18 cellular contexts compared by ENCODE assay signal in the genomic region with DNA sequence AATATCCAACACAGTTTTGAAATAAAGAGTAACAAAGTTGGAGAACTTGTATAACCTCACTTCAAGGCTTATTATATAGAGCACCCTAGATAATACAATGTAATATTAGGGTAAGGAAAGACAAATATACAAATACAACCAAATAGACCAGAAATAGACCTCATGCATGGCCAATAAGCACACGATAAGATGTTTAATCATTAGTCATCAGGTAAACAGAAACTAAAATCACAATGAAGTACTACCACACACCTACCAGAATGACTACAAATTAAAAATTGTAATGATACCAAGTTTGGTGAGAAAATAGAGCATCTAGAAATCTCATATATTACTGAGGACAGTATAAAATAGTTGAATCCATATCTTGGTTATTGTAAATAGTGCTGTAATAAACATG. TPM values are rescaled to one million over a fixed set of nuclear protein-coding genes. Genes with fewer than 3 reads are reported as not detected.
DNase-seq lines count a peak whose midpoint lies in the region; ATAC-seq, FAIRE-seq and TF ChIP-seq lines count a peak whose summit lies in the region.
"Had no signal": no experiment of that assay in that cellular context is flagged by ENCODE, and none has a peak within 500 bp of the region (broad histone marks: within the 10 kb centered on the region; RNA-seq: fewer than 3 reads in every experiment).

No MANE protein-coding gene starts in this region.

- RAD21 ChIA-PET in HCT116 (lab: Charles Lee; ENCODE audit: low non-redundant PET in 1 of 2, low total read pairs in 2 of 2, uncharacterized antibody in 2 of 2, unreplicated experiment in 2 of 2) = no interaction called here

- H3K9ac ChIP-seq in HCT116 (ENCODE audit: low read length) = no peak overlapping the region

- H3K9me3 ChIP-seq in HCT116 (ENCODE audit: control insufficient read depth in 1 of 2, insufficient read depth in 1 of 2, low read depth in 1 of 2, low read length in 2 of 2) = no peaks in the 10 kb centered on the region
- H3K9me3 ChIP-seq in pancreas = no peaks in the 10 kb centered on the region
- H3K9me3 ChIP-seq: A549 had no signal

- no peaks in the 10 kb centered on the region for H3K36me3 Mint-ChIP-seq in osteocyte (ENCODE audit: unreplicated experiment)
- H3K36me3 Mint-ChIP-seq: CD4-positive, alpha-beta memory T cell had no signal

- H3K4me3 Mint-ChIP-seq in osteocyte (ENCODE audit: unreplicated experiment) = no peak overlapping the region
- H3K4me3 Mint-ChIP-seq: H9 had no signal

- H3K27ac Mint-ChIP-seq in osteocyte (ENCODE audit: unreplicated experiment) = no peak overlapping the region
- H3K27ac Mint-ChIP-seq: CD4-positive, alpha-beta memory T cell; H9 had no signal

- peaks cover 74% of the 10 kb centered on the region for H3K27me3 Mint-ChIP-seq in osteocyte (ENCODE audit: unreplicated experiment)

- TF ChIP-seq CTCF in HCT116 (IDR thresholded peaks at IDR 0.05 in 2 of 3, conservative IDR thresholded peaks at IDR 0.05 in 1 of 3; ENCODE audit: borderline replicate concordance in 1 of 3, insufficient read depth in 1 of 3, low read depth in 2 of 3, low read length in 2 of 3) = no peak
- TF ChIP-seq CTCF in epithelial cell of esophagus (IDR thresholded peaks at IDR 0.05; ENCODE audit: insufficient read depth, low read depth, low read length, missing control alignments) = no peak
- TF ChIP-seq CTCF in pancreas (IDR thresholded peaks at IDR 0.05) = no peak
- TF ChIP-seq CTCF in osteocyte (IDR thresholded peaks at IDR 0.05) = no peak

- H2AFZ ChIP-seq in HCT116 (ENCODE audit: low read depth, low read length, poor library complexity, severe bottlenecking) = peak overlapping the region; percentile 25

- 14 to 21% methylated on average over 1 of the region's 1 CpG for WGBS in pancreas, 2 donors

- TF ChIP-seq POLR2A in HCT116 (IDR thresholded peaks at IDR 0.05; ENCODE audit: borderline replicate concordance, extremely low read depth, insufficient read depth, insufficient read length) = no peak

- H3K36me3 ChIP-seq in HCT116 (ENCODE audit: control insufficient read depth in 1 of 2, insufficient read depth in 2 of 2, low read length in 2 of 2) (no peaks in the 10 kb centered on the region), pancreas (no peaks in the 10 kb centered on the region)

- H4K20me1 ChIP-seq in HCT116 (ENCODE audit: insufficient read depth) = no peaks in the 10 kb centered on the region

- DNase-seq in DMS53 (lab: John Stamatoyannopoulos, UW) (peak; percentile 54), DMS53 treated with DMSO at 0.1 percent for 48 hours (lab: John Stamatoyannopoulos, UW; ENCODE audit: unreplicated experiment) (no peak), HCT116 (ENCODE audit: low read depth, low spot score) (no peak), epithelial cell of esophagus (ENCODE audit: low read depth) (peak; percentile 24), pancreas (no peak), NCI-H524 (lab: John Stamatoyannopoulos, UW) (no peak), osteocyte (ENCODE audit: extremely low spot score, unreplicated experiment) (no peak)
- DNase-seq: AML-193; CD4-positive, alpha-beta memory T cell; DMS153; DND-41; EL; H9 had no signal

- H3K9me3 Mint-ChIP-seq in osteocyte (ENCODE audit: unreplicated experiment) = peaks cover 7% of the 10 kb centered on the region
- H3K9me3 Mint-ChIP-seq: CD4-positive, alpha-beta memory T cell; H9 had no signal

- H3K4me1 ChIP-seq in HCT116 (ENCODE audit: control insufficient read depth in 1 of 2, insufficient read depth in 2 of 2, low read length in 2 of 2) = no peaks in the 10 kb centered on the region
- H3K4me1 ChIP-seq in pancreas = peaks cover 0 to 9% (median 4%) of the 10 kb centered on the region in 3 donors
- H3K4me1 ChIP-seq: A549 had no signal

- H3K27me3 ChIP-seq in HCT116 (ENCODE audit: insufficient read depth, low read length) (peaks cover 7% of the 10 kb centered on the region; the same call in 1 of the 2 replicates), pancreas (no peaks in the 10 kb centered on the region)

- H3K27ac ChIP-seq in HCT116 (ENCODE audit: low read depth, low read length) (no peak overlapping the region), pancreas (peak overlapping the region in 1 of 4 donors; percentile 5)
- H3K27ac ChIP-seq: 22Rv1, A549, C4-2B had no signal

- CTCF ChIA-PET in HCT116 (lab: Charles Lee) = no interaction called here

- no peaks in the 10 kb centered on the region for H3K9me2 ChIP-seq in HCT116 (ENCODE audit: insufficient read depth)

- H3K4me3 ChIP-seq in HCT116 (replicated peaks in 1 of 2; ENCODE audit: low read depth in 1 of 2, low read length in 2 of 2) (no peak overlapping the region), epithelial cell of esophagus (ENCODE audit: low read length) (no peak overlapping the region), pancreas (no peak overlapping the region)
- H3K4me3 ChIP-seq: A549 had no signal

- H3K79me2 ChIP-seq in HCT116 (ENCODE audit: insufficient read depth, low read length) = no peaks in the 10 kb centered on the region

- POLR2A ChIA-PET in HCT116 (lab: Charles Lee) = no interaction called here

- ATAC-seq in HCT116 (no peak), pancreas (peak; percentile 60 to 77 (median 65))
- ATAC-seq: A549 had no signal

- H3K4me1 Mint-ChIP-seq in osteocyte (ENCODE audit: unreplicated experiment) = no peaks in the 10 kb centered on the region
- H3K4me1 Mint-ChIP-seq: CD4-positive, alpha-beta memory T cell had no signal

- TF ChIP-seq RAD21 in HCT116 (IDR thresholded peaks at IDR 0.05; ENCODE audit: low read depth) = no peak

- no peak for FAIRE-seq in pancreas (lab: Jason Lieb, UNC)
- FAIRE-seq: A549, GM12891, H1 had no signal

- H3K4me2 ChIP-seq in HCT116 (ENCODE audit: low read length) = no peak overlapping the region
- H3K4me2 ChIP-seq: A549 had no signal

- intact Hi-C loops in HCT116 (cut with micrococcal nuclease) = no loop called here
- intact Hi-C loops in pancreas (cut with DNase I) = no loop called here

- no TSS peak for BruUV-seq in HCT116 (replicated peaks; lab: Mats Ljungman, UMichigan)

TF ChIP-seq in HCT116, 20 proteins besides CTCF, POLR2A, EP300 and RAD21 (continues in another document):
- TF ChIP-seq SRF (IDR thresholded peaks at IDR 0.05; ENCODE audit: low read depth) = no peak
- TF ChIP-seq CBX3 (IDR thresholded peaks at IDR 0.05; ENCODE audit: low read depth) = no peak
- no peak for TF ChIP-seq TCF7L2 (IDR thresholded peaks at IDR 0.05; ENCODE audit: borderline replicate concordance, extremely low read depth, insufficient read depth, insufficient read length)
- no peak for TF ChIP-seq SP1 (IDR thresholded peaks at IDR 0.05; ENCODE audit: low read depth)
- no peak for TF ChIP-seq POLR2AphosphoS5 (IDR thresholded peaks at IDR 0.05; ENCODE audit: low read depth, low read length)
- TF ChIP-seq, protein P1, sequence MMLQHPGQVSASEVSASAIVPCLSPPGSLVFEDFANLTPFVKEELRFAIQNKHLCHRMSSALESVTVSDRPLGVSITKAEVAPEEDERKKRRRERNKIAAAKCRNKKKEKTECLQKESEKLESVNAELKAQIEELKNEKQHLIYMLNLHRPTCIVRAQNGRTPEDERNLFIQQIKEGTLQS (IDR thresholded peaks at IDR 0.05) = no peak
- no peak for TF ChIP-seq CEBPB (IDR thresholded peaks at IDR 0.05; ENCODE audit: low read depth)
- no peak for TF ChIP-seq EGR1 (IDR thresholded peaks at IDR 0.05; ENCODE audit: low read depth)
- TF ChIP-seq, protein P2, sequence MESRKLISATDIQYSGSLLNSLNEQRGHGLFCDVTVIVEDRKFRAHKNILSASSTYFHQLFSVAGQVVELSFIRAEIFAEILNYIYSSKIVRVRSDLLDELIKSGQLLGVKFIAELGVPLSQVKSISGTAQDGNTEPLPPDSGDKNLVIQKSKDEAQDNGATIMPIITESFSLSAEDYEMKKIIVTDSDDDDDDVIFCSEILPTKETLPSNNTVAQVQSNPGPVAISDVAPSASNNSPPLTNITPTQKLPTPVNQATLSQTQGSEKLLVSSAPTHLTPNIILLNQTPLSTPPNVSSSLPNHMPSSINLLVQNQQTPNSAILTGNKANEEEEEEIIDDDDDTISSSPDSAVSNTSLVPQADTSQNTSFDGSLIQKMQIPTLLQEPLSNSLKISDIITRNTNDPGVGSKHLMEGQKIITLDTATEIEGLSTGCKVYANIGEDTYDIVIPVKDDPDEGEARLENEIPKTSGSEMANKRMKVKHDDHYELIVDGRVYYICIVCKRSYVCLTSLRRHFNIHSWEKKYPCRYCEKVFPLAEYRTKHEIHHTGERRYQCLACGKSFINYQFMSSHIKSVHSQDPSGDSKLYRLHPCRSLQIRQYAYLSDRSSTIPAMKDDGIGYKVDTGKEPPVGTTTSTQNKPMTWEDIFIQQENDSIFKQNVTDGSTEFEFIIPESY (IDR thresholded peaks at IDR 0.05; ENCODE audit: extremely low read depth, insufficient replicate concordance, low read length) = no peak
- no peak for TF ChIP-seq EZH2 (IDR thresholded peaks at IDR 0.05)
- TF ChIP-seq ELF1 (IDR thresholded peaks at IDR 0.05; ENCODE audit: borderline replicate concordance, low read depth) = no peak
- no peak for TF ChIP-seq ZFX (IDR thresholded peaks at IDR 0.05)
- TF ChIP-seq FOSL1 (IDR thresholded peaks at IDR 0.05; ENCODE audit: low read depth) = no peak
- no peak for TF ChIP-seq EZH2phosphoT487 (IDR thresholded peaks at IDR 0.05; ENCODE audit: borderline replicate concordance)
- TF ChIP-seq, protein P3, sequence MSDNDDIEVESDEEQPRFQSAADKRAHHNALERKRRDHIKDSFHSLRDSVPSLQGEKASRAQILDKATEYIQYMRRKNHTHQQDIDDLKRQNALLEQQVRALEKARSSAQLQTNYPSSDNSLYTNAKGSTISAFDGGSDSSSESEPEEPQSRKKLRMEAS (IDR thresholded peaks at IDR 0.05) = no peak
- no peak for TF ChIP-seq JUND (IDR thresholded peaks at IDR 0.05)

RNA-seq across cellular contexts. Expression of a gene that starts 20.3 kb away (rescaled TPM):
- total RNA-seq in HCT116 (2021; ENCODE audit: unreplicated experiment) (18.0 TPM), pancreas (10 to 100 TPM in 2 of 6 donors, 1 to 10 TPM in 4; 4.6 to 24.0 (median 6.5) TPM), osteocyte (50.6 and 54.2 TPM in 2 replicates)
- 4.8 and 5.4 TPM in 2 replicates for polyA plus RNA-seq in HCT116 (2012)
- 1 to 10 TPM; 2.8 to 3.4 TPM for polyA plus RNA-seq in pancreas

Comparison
In these comparisons a context has a peak if more than half of its experiments do, and no peak if none do; other contexts are left out.
1. DNase-seq: peak in DMS53 (single experiment) and epithelial cell of esophagus (single experiment); none in DMS53 treated with DMSO at 0.1 percent for 48 hours (single experiment), HCT116 (single experiment), pancreas (0 of 6), NCI-H524 (0 of 2) and osteocyte (single experiment).